In genomic region chr17:76781056-76781982, GRCh38 we compare ENCODE assay signal across 12 cellular contexts. TPM values are rescaled to one million over a fixed set of nuclear protein-coding genes. Genes with fewer than 3 reads are reported as not detected.
DNase-seq lines count a peak whose midpoint lies in the region; ATAC-seq, FAIRE-seq and TF ChIP-seq lines count a peak whose summit lies in the region.
"Had no signal": no experiment of that assay in that cellular context is flagged by ENCODE, and none has a peak within 500 bp of the region (broad histone marks: within the 10 kb centered on the region; RNA-seq: fewer than 3 reads in every experiment).

No MANE protein-coding gene starts in this region.

- DNase-seq in cardiac muscle cell (ENCODE audit: low read depth in 1 of 2, low spot score in 1 of 2) (peak in 1 of 2 donors; percentile 46), cardiac septum (ENCODE audit: low spot score) (no peak), MV-4-11 (lab: John Stamatoyannopoulos, UW) (peak; percentile 26), cerebellar cortex (ENCODE audit: low spot score) (peak; percentile 8), urothelium cell line (ENCODE audit: low spot score) (no peak), NCI-H526 (lab: John Stamatoyannopoulos, UW) (no peak)
- DNase-seq in stimulated activated CD4-positive, alpha-beta T cell treated with anti-CD3 and anti-CD28 coated beads, Interleukin-12 subunit alpha, Interleukin-12 subunit beta, amount 100 ng/mL, for 4 hours: no peak
- DNase-seq: activated CD4-positive, alpha-beta memory T cell treated with anti-CD3 and anti-CD28 coated beads for 36 hours; GOT3; head of caudate nucleus had no signal

- H3K27ac ChIP-seq in cardiac muscle cell: peak overlapping the region; percentile 62

- ATAC-seq in GM19035 (IDR thresholded peaks at IDR 0.05; ENCODE audit: unreplicated experiment): no peak

- intact Hi-C loops in cardiac septum (cut with DNase I): no loop called here

- H3K4me3 ChIP-seq in cardiac muscle cell: no peak overlapping the region

- H3K4me1 ChIP-seq in cardiac muscle cell (ENCODE audit: low read depth): peaks cover 5% of the 10 kb centered on the region

- no peaks in the 10 kb centered on the region for H3K27me3 ChIP-seq in cardiac muscle cell

- peaks cover 17% of the 10 kb centered on the region for H3K36me3 ChIP-seq in cardiac muscle cell

- peak; percentile 84 for FAIRE-seq in urothelium cell line (lab: Jason Lieb, UNC)
- FAIRE-seq: endothelial cell of umbilical vein had no signal

- H3K9me3 ChIP-seq in cardiac muscle cell (ENCODE audit: low read depth): no peaks in the 10 kb centered on the region

- TF ChIP-seq CTCF in cardiac muscle cell (IDR thresholded peaks at IDR 0.05; ENCODE audit: low read depth, low read length): no peak

RNA-seq across cellular contexts. Expression of gene MFSD11, which starts 43.4 kb away (rescaled TPM):
- total RNA-seq in cardiac muscle cell (45.8 and 69.2 TPM in 2 replicates), cardiac septum (27.0 TPM)
- polyA plus RNA-seq in cardiac muscle cell: 55.6 and 68.1 TPM in 2 replicates

RNA-seq across cellular contexts. Expression of gene SRSF2, which starts 44.2 kb away (rescaled TPM):
- total RNA-seq in cardiac muscle cell: 398 and 520 TPM in 2 replicates
- 217 and 265 TPM in 2 replicates for polyA plus RNA-seq in cardiac muscle cell
- 98.0 TPM for total RNA-seq in cardiac septum

RNA-seq across cellular contexts. Expression of gene METTL23, which starts 54.7 kb away (rescaled TPM):
- 47.6 and 62.0 TPM in 2 replicates for total RNA-seq in cardiac muscle cell
- 77.9 and 83.0 TPM in 2 replicates for polyA plus RNA-seq in cardiac muscle cell
- total RNA-seq in cardiac septum: 21.4 TPM

RNA-seq across cellular contexts. Expression of gene JMJD6, which starts 54.9 kb away (rescaled TPM):
- total RNA-seq in cardiac muscle cell: 23.5 and 25.1 TPM in 2 replicates
- polyA plus RNA-seq in cardiac muscle cell: 25.3 and 33.6 TPM in 2 replicates
- 60.7 TPM for total RNA-seq in cardiac septum

Comparison
In these comparisons a context has a peak if more than half of its experiments do, and no peak if none do; other contexts are left out.
1. DNase-seq: peak in MV-4-11 (single experiment) and cerebellar cortex (single experiment); none in cardiac septum (single experiment), urothelium cell line (single experiment), NCI-H526 (0 of 2) and stimulated activated CD4-positive, alpha-beta T cell treated with anti-CD3 and anti-CD28 coated beads, Interleukin-12 subunit alpha, Interleukin-12 subunit beta, amount 100 ng/mL, for 4 hours (single experiment).